25 cellular contexts compared by ENCODE assay signal in genomic region chr4:4401049-4401448, GRCh38. TPM values are rescaled to one million over a fixed set of nuclear protein-coding genes. Genes with fewer than 3 reads are reported as not detected.
"Had no signal": no experiment of that assay in that cellular context is flagged by ENCODE, and none has a peak within 500 bp of the region (broad histone marks: within the 10 kb centered on the region; RNA-seq: fewer than 3 reads in every experiment).

No MANE protein-coding gene starts in this region.

- ATAC-seq: activated CD8-positive, alpha-beta T cell treated with anti-CD3 and anti-CD28 coated beads for 36 hours; activated T-cell treated with anti-CD3 and anti-CD28 coated beads, Interleukin-2, amount 50 U/mL, for 4 hours; activated T-helper 17 cell treated with anti-CD3 and anti-CD28 coated beads, Interleukin-2, amount 50 U/mL, for 72 hours; effector memory CD8-positive, alpha-beta T cell; foreskin keratinocyte; gastrocnemius medialis; heart left ventricle had no signal

- H3K27me3 ChIP-seq: foreskin keratinocyte had no signal

- H3K4me3 ChIP-seq: coronary artery, esophagus muscularis mucosa, gastrocnemius medialis, heart left ventricle had no signal

- H3K27ac ChIP-seq: brain microvascular endothelial cell, coronary artery, esophagus muscularis mucosa, foreskin keratinocyte, gastrocnemius medialis, heart left ventricle had no signal

- H3K9me3 ChIP-seq: gastrocnemius medialis had no signal

- DNase-seq: activated CD4-positive, alpha-beta T cell treated with anti-CD3 and anti-CD28 coated beads for 48 hours; activated CD4-positive, alpha-beta T cell treated with anti-CD3 and anti-CD28 coated beads, Interleukin-2, amount 50 U/mL, for 1 hour; activated CD4-positive, alpha-beta T cell treated with anti-CD3 and anti-CD28 coated beads, Interleukin-2, amount 50 U/mL, for 48 hours; activated CD8-positive, alpha-beta memory T cell treated with anti-CD3 and anti-CD28 coated beads for 24 hours; activated CD8-positive, alpha-beta T cell treated with anti-CD3 and anti-CD28 coated beads for 36 hours; activated effector memory CD4-positive, alpha-beta T cell treated with Interleukin-2 at 50 U/mL for 16 hours; activated gamma-delta T cell treated with Interleukin-2 at 50 U/mL for 16 hours; activated naive CD4-positive, alpha-beta T cell treated with anti-CD3 and anti-CD28 coated beads, Interleukin-2, amount 50 U/mL, for 16 hours; activated naive CD4-positive, alpha-beta T cell treated with Interleukin-2 at 50 U/mL for 16 hours; activated T-cell treated with anti-CD3 and anti-CD28 coated beads, Interleukin-2, amount 50 U/mL, for 4 hours; amniotic stem cell; anterior cingulate cortex; brain microvascular endothelial cell; dermis blood vessel endothelial cell; effector CD4-positive, alpha-beta T cell; effector memory CD8-positive, alpha-beta T cell; erythroblast; foreskin keratinocyte; gastrocnemius medialis; glutamatergic neuron; T-helper 2 cell had no signal

- H3K36me3 ChIP-seq: brain microvascular endothelial cell, esophagus muscularis mucosa, gastrocnemius medialis, heart left ventricle had no signal

- H3K4me1 ChIP-seq: gastrocnemius medialis, heart left ventricle had no signal

RNA-seq across cellular contexts. Expression of gene NSG1, which starts 14.1 kb away (rescaled TPM):
- total RNA-seq: dermis blood vessel endothelial cell had no signal
